Comparison of ENCODE assay signal across 8 cellular contexts in the genomic region with DNA sequence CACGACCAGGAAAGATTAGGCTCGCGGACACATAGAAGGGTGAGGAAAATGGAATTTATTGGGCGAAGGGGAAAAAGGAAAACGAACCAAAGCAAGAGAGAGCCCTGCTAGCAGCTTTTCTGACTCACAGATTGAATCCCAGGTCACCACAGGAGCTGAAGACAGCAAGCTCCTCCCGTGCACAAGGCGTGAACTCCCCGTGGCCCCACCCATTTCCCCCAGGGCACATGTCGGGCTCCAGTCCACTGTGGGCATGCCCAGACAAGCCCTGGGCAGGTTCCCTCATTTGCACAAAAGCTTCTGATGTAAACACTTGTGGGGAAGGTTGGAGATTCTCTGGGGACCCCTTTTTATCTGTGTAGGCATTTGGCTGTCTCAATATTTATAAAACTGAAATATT.
DNase-seq lines count a peak whose midpoint lies in the region; FAIRE-seq and TF ChIP-seq lines count a peak whose summit lies in the region.

No MANE protein-coding gene starts in this region.

- H2AFZ ChIP-seq in keratinocyte (ENCODE audit: control insufficient read depth, low read length): peak overlapping the region; percentile 72

- H3K36me3 ChIP-seq in GM06990 (ENCODE audit: control insufficient read depth, insufficient read depth, low read length) (no peaks in the 10 kb centered on the region), HAP-1 (replicated peaks) (no peaks in the 10 kb centered on the region), keratinocyte (ENCODE audit: control insufficient read depth in 2 of 2, extremely low read depth in 1 of 2, insufficient read depth in 2 of 2, low read length in 2 of 2) (no peaks in the 10 kb centered on the region)

- peak; percentile 53 for DNase-seq in GM06990 (ENCODE audit: extremely low read depth, insufficient read length)
- peak; percentile 54 to 85 for DNase-seq in HAP-1 (ENCODE audit: low spot score in 2 of 2)
- peak; percentile 41 to 53 for DNase-seq in NCI-H2081 (lab: John Stamatoyannopoulos, UW)
- DNase-seq in amniotic epithelial cell (ENCODE audit: low read depth): peak; percentile 72
- DNase-seq in keratinocyte (ENCODE audit: low read depth, low spot score): peak; percentile 81
- no peak for DNase-seq in 8988T
- no peak for DNase-seq in NCI-H187 (lab: John Stamatoyannopoulos, UW)
- no peak for DNase-seq in GM13976 (ENCODE audit: low spot score)

- H3K9me3 ChIP-seq in HAP-1 (no peaks in the 10 kb centered on the region), keratinocyte (ENCODE audit: control insufficient read depth, low read depth, low read length) (no peaks in the 10 kb centered on the region)

- dilution Hi-C loops in keratinocyte (cut with MboI; ENCODE audit: extremely low pct_ligation_motif_present, low sequenced_read_pairs): no loop called here

- peak; percentile 86 for FAIRE-seq in keratinocyte (lab: Jason Lieb, UNC)

- H3K79me2 ChIP-seq in keratinocyte (ENCODE audit: control insufficient read depth, insufficient read depth, low read length): no peaks in the 10 kb centered on the region

- no peaks in the 10 kb centered on the region for H3K9me1 ChIP-seq in keratinocyte (ENCODE audit: control insufficient read depth, extremely low read depth, insufficient read depth, low read length)

- in situ Hi-C loops in HAP-1 (cut with MboI; ENCODE audit: low sequenced_read_pairs): no loop called here
- in situ Hi-C loops in GM13976 (cut with MboI; ENCODE audit: low sequenced_read_pairs, unreplicated experiment): no loop called here

- H3K27me3 ChIP-seq in GM06990 (replicated peaks; ENCODE audit: control insufficient read depth, insufficient read depth, low read length) (no peaks in the 10 kb centered on the region), HAP-1 (ENCODE audit: low read depth) (0 out of 2 replicates have a peak, but pooled peaks cover 2% of the 10 kb centered on the region), keratinocyte (ENCODE audit: control insufficient read depth, extremely low read depth, insufficient read depth, low read length) (no peaks in the 10 kb centered on the region)

- peak overlapping the region; percentile 68 for H3K27ac ChIP-seq in keratinocyte (ENCODE audit: control insufficient read depth, insufficient read depth, low read length)

- peak overlapping the region; percentile 53 for H3K9ac ChIP-seq in keratinocyte (ENCODE audit: control insufficient read depth, extremely low read depth, insufficient read depth, low read length)

- TF ChIP-seq CTCF in GM06990 (IDR thresholded peaks at IDR 0.05; ENCODE audit: insufficient read depth, low read length, poor library complexity, severe bottlenecking) (no peak), keratinocyte (optimal IDR thresholded peaks at IDR 0.05 in 1 of 3, IDR thresholded peaks at IDR 0.05 in 1 of 3, conservative IDR thresholded peaks at IDR 0.05 in 1 of 3; ENCODE audit: extremely low read depth in 1 of 3, insufficient read depth in 2 of 3, low read length in 3 of 3) (no peak), GM13976 (IDR thresholded peaks at IDR 0.05; ENCODE audit: borderline replicate concordance, control extremely low read depth, extremely low read depth, insufficient read depth, missing control alignments) (no peak)

- no peaks in the 10 kb centered on the region; the same call in 1 of the 2 replicates for H3K4me1 ChIP-seq in HAP-1
- H3K4me1 ChIP-seq in keratinocyte (ENCODE audit: control insufficient read depth, extremely low read depth, insufficient read depth, low read length): peaks cover 26% of the 10 kb centered on the region

- H4K20me1 ChIP-seq in keratinocyte (ENCODE audit: control insufficient read depth, extremely low read depth, insufficient read depth, low read length): no peaks in the 10 kb centered on the region

- peak overlapping the region; percentile 63 for H3K4me2 ChIP-seq in keratinocyte (ENCODE audit: control insufficient read depth, extremely low read depth, insufficient read depth, low read depth, low read length)

- H3K4me3 ChIP-seq in GM06990 (replicated peaks; ENCODE audit: low read depth, low read length) (no peak overlapping the region), HAP-1 (no peak overlapping the region), keratinocyte (ENCODE audit: control insufficient read depth in 2 of 3, extremely low read depth in 1 of 3, insufficient read depth in 2 of 3, low read depth in 1 of 3, low read length in 3 of 3) (peak overlapping the region in 2 of 3 experiments; percentile 7 to 42)

Comparison
In these comparisons a context has a peak if more than half of its experiments do, and no peak if none do; other contexts are left out.
1. DNase-seq: peak in GM06990 (single experiment), HAP-1 (2 of 2), NCI-H2081 (2 of 2), amniotic epithelial cell (single experiment) and keratinocyte (single experiment); none in 8988T (single experiment), NCI-H187 (0 of 2) and GM13976 (single experiment).
2. H3K4me3 ChIP-seq: peak in keratinocyte (2 of 3); none in GM06990 (single experiment) and HAP-1 (single experiment).